In the genomic region with DNA sequence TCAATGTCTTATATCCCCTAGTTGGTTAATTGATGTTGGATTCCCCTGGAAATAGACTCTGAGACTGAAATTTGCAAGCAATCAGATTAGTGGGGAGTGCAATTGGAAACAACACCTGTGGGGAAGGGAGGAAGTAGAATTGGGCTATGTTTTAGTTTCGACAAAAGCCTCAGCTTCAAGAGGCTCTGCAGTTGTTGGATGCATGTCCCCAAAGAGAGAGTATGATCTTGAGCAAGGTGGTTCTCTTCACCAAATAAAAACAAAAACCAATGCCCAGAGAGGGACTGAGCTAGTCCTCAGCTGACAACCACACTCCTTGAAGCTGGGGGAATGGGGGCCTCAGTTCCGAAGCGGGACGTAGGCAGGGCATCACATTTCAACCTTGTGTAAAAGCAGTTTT, we compare ENCODE assay signal across 26 cellular contexts.
"Had no signal": no experiment of that assay in that cellular context is flagged by ENCODE, and none has a peak within 500 bp of the region (broad histone marks: within the 10 kb centered on the region; RNA-seq: fewer than 3 reads in every experiment).

No MANE protein-coding gene starts in this region.

- H3K9me3 ChIP-seq: left ventricle myocardium inferior, mucosa of descending colon, ovary, right atrium auricular region, stomach, testis, thyroid gland, transverse colon, upper lobe of left lung, vagina had no signal

- ATAC-seq: mucosa of descending colon; naive thymus-derived CD4-positive, alpha-beta T cell; natural killer cell treated with Interleukin-12 subunit alpha and Interleukin-12 subunit beta and Interleukin-15 and Interleukin-18, amount 100 ng/mL, for 72 hours; sciatic nerve; stimulated activated naive B cell treated with anti-CD40 and anti-IgM and Interleukin-4, amounts not matched to agents 10 μg/mL and 1 μg/mL and 100 μg/mL, for 72 hours; stimulated activated naive CD8-positive, alpha-beta T cell treated with anti-CD3 and anti-CD28 coated beads, Interleukin-15, Interleukin-2, amounts not matched to agents 100 U/mL and 50 U/mL, for 24 hours had no signal

- DNase-seq: hypothalamus; islet precursor cell; left ventricle myocardium inferior; midbrain; mucosa of descending colon; naive thymus-derived CD4-positive, alpha-beta T cell; ovary; stimulated activated CD4-positive, alpha-beta T cell treated with anti-CD3 and anti-CD28 coated beads, Interleukin-12 subunit alpha, Interleukin-12 subunit beta, amount 100 ng/mL, for 4 hours; stimulated activated CD4-positive, alpha-beta T cell treated with anti-CD3 and anti-CD28 coated beads, Interleukin-15, amount 100 ng/mL, for 24 hours; stimulated activated CD4-positive, alpha-beta T cell treated with anti-CD3 and anti-CD28 coated beads, Interleukin-2, amount 100 ng/mL, for 24 hours; stimulated activated CD4-positive, alpha-beta T cell treated with anti-CD3 and anti-CD28 coated beads, Interleukin-4, amount 100 ng/mL, for 1 hour; stimulated activated naive B cell treated with anti-CD40 and anti-IgM and Interleukin-4, amounts not matched to agents 10 μg/mL and 1 μg/mL and 100 μg/mL, for 72 hours; stimulated activated naive CD8-positive, alpha-beta T cell treated with anti-CD3 and anti-CD28 coated beads, Interleukin-15, Interleukin-2, amounts not matched to agents 100 U/mL and 50 U/mL, for 24 hours; stomach; testis; thyroid gland; transverse colon; upper lobe of left lung had no signal

- H3K36me3 ChIP-seq: left ventricle myocardium inferior, ovary, right atrium auricular region, stomach, thyroid gland, transverse colon, upper lobe of left lung, vagina had no signal

- H3K27ac Mint-ChIP-seq: memory B cell; naive thymus-derived CD4-positive, alpha-beta T cell; natural killer cell treated with Interleukin-12 subunit alpha and Interleukin-12 subunit beta and Interleukin-15 and Interleukin-18, amount 100 ng/mL, for 72 hours; progenitor cell of endocrine pancreas; stimulated activated naive B cell treated with anti-CD40 and anti-IgM and Interleukin-4, amounts not matched to agents 10 μg/mL and 1 μg/mL and 100 μg/mL, for 72 hours had no signal

- H3K27me3 ChIP-seq: ovary, right atrium auricular region, stomach, testis, thyroid gland, upper lobe of left lung, vagina had no signal

- H3K4me1 Mint-ChIP-seq: memory B cell; naive thymus-derived CD4-positive, alpha-beta T cell had no signal

- H3K4me3 Mint-ChIP-seq: memory B cell; naive thymus-derived CD4-positive, alpha-beta T cell; natural killer cell treated with Interleukin-12 subunit alpha and Interleukin-12 subunit beta and Interleukin-15 and Interleukin-18, amount 100 ng/mL, for 72 hours; stimulated activated naive B cell treated with anti-CD40 and anti-IgM and Interleukin-4, amounts not matched to agents 10 μg/mL and 1 μg/mL and 100 μg/mL, for 72 hours had no signal

- H3K9me3 Mint-ChIP-seq: memory B cell; naive thymus-derived CD4-positive, alpha-beta T cell; natural killer cell treated with Interleukin-12 subunit alpha and Interleukin-12 subunit beta and Interleukin-15 and Interleukin-18, amount 100 ng/mL, for 72 hours; stimulated activated naive B cell treated with anti-CD40 and anti-IgM and Interleukin-4, amounts not matched to agents 10 μg/mL and 1 μg/mL and 100 μg/mL, for 72 hours had no signal

- H3K36me3 Mint-ChIP-seq: memory B cell; natural killer cell treated with Interleukin-12 subunit alpha and Interleukin-12 subunit beta and Interleukin-15 and Interleukin-18, amount 100 ng/mL, for 72 hours had no signal

- H3K4me1 ChIP-seq: left ventricle myocardium inferior, right atrium auricular region, stomach, testis, thyroid gland, upper lobe of left lung had no signal

- H3K27me3 Mint-ChIP-seq: progenitor cell of endocrine pancreas had no signal

- H3K4me3 ChIP-seq: left ventricle myocardium inferior, lung, mucosa of descending colon, ovary, right atrium auricular region, skin epidermis, stomach, testis, thyroid gland, transverse colon, upper lobe of left lung, vagina had no signal

- H3K27ac ChIP-seq: left ventricle myocardium inferior, ovary, right atrium auricular region, stomach, testis, thyroid gland, transverse colon, upper lobe of left lung, vagina had no signal
